ENCODE assay signal across 11 cellular contexts in genomic region chr3:47664519-47664918, GRCh38.
DNase-seq lines count a peak whose midpoint lies in the region; ATAC-seq, FAIRE-seq and TF ChIP-seq lines count a peak whose summit lies in the region.
"Had no signal": no experiment of that assay in that cellular context is flagged by ENCODE, and none has a peak within 500 bp of the region (broad histone marks: within the 10 kb centered on the region; RNA-seq: fewer than 3 reads in every experiment).

No MANE protein-coding gene starts in this region.

- no peaks in the 10 kb centered on the region for H3K4me1 Mint-ChIP-seq in activated CD8-positive, alpha-beta T cell treated with anti-CD3 and anti-CD28 coated beads, Interleukin-2, amount 10 ng/mL, durations not matched to agents 7 days and 5 days (ENCODE audit: low read depth)

- no peak for FAIRE-seq in GM12891 (lab: Jason Lieb, UNC)
- FAIRE-seq: pancreas had no signal

- no peak overlapping the region for H3K4me3 Mint-ChIP-seq in activated CD8-positive, alpha-beta T cell treated with anti-CD3 and anti-CD28 coated beads, Interleukin-2, amount 10 ng/mL, durations not matched to agents 7 days and 5 days
- H3K4me3 Mint-ChIP-seq: stimulated activated naive CD8-positive, alpha-beta T cell treated with anti-CD3 and anti-CD28 coated beads, Interleukin-15, Interleukin-2, amounts not matched to agents 100 ng/mL and 50 ng/mL, for 24 hours had no signal

- peaks cover 6% of the 10 kb centered on the region for H4K20me1 ChIP-seq in PC-3 (ENCODE audit: low read length)

- H2AFZ ChIP-seq in PC-3 (ENCODE audit: low read length), result no peak overlapping the region

- H3K4me2 ChIP-seq in PC-3 (ENCODE audit: low read length), result no peak overlapping the region

- no peak overlapping the region for H3K9ac ChIP-seq in PC-3 (ENCODE audit: low read length)

- no peaks in the 10 kb centered on the region for H3K27me3 Mint-ChIP-seq in activated CD8-positive, alpha-beta T cell treated with anti-CD3 and anti-CD28 coated beads, Interleukin-2, amount 10 ng/mL, durations not matched to agents 7 days and 5 days (ENCODE audit: low read depth)
- H3K27me3 Mint-ChIP-seq: stimulated activated naive CD8-positive, alpha-beta T cell treated with anti-CD3 and anti-CD28 coated beads, Interleukin-15, Interleukin-2, amounts not matched to agents 100 ng/mL and 50 ng/mL, for 24 hours had no signal

- peaks cover 18% of the 10 kb centered on the region for H3K36me3 Mint-ChIP-seq in activated CD8-positive, alpha-beta T cell treated with anti-CD3 and anti-CD28 coated beads, Interleukin-2, amount 10 ng/mL, durations not matched to agents 7 days and 5 days (ENCODE audit: low read depth)

- H3K4me1 ChIP-seq in PC-3 (ENCODE audit: insufficient read depth, low read length) (peaks cover 26% of the 10 kb centered on the region), aorta (ENCODE audit: control insufficient read depth in 1 of 2, insufficient read depth in 2 of 2, low read length in 2 of 2) (no peaks in the 10 kb centered on the region)

- intact Hi-C loops in PC-3 (cut with micrococcal nuclease) (loop anchor here (5.0 to 10.0 kb wide), 2 partner anchors 52 to 120 kb away; partner anchors contain the start of gene SMARCC1), aorta (cut with DNase I) (loop anchor here (10.0 kb wide), 1 partner anchor 140 kb away; no protein-coding TSS in a partner anchor)

- CTCF ChIA-PET in AG04450 (lab: Charles Lee) (no interaction called here), PC-3 (lab: Charles Lee) (no interaction called here)
- CTCF ChIA-PET in activated CD8-positive, alpha-beta T cell treated with anti-CD3 and anti-CD28 coated beads, Interleukin-2, amount 10 ng/mL, durations not matched to agents 7 days and 5 days (lab: Charles Lee), result interaction anchor here (0.6 kb wide), 1 partner anchor 16 kb away, joined by 3 read pairs; no protein-coding TSS in a partner anchor

- H3K4me3 ChIP-seq in AG04450 (ENCODE audit: low read depth, low read length) (no peak overlapping the region), PC-3 (ENCODE audit: low read length) (no peak overlapping the region), aorta (ENCODE audit: low read length in 2 of 2) (no peak overlapping the region)
- H3K4me3 ChIP-seq: pancreas had no signal

- no peak for TF ChIP-seq POLR2A in GM12891 (IDR thresholded peaks at IDR 0.05; ENCODE audit: low read depth, low read length)

- H3K9me3 Mint-ChIP-seq in activated CD8-positive, alpha-beta T cell treated with anti-CD3 and anti-CD28 coated beads, Interleukin-2, amount 10 ng/mL, durations not matched to agents 7 days and 5 days (ENCODE audit: insufficient read depth), result no peaks in the 10 kb centered on the region
- H3K9me3 Mint-ChIP-seq: stimulated activated naive CD8-positive, alpha-beta T cell treated with anti-CD3 and anti-CD28 coated beads, Interleukin-15, Interleukin-2, amounts not matched to agents 100 ng/mL and 50 ng/mL, for 24 hours had no signal

- 0 out of 2 replicates have a peak, but pooled peaks cover 5% of the 10 kb centered on the region for H3K79me2 ChIP-seq in PC-3 (ENCODE audit: low read length)

- peaks cover 13% of the 10 kb centered on the region for H3F3A ChIP-seq in PC-3 (ENCODE audit: low read length, unreplicated experiment)

- H3K9me3 ChIP-seq in AG04450 (ENCODE audit: control insufficient read depth, insufficient read depth, low read length) (no peaks in the 10 kb centered on the region), PC-3 (ENCODE audit: low read length) (no peaks in the 10 kb centered on the region), aorta (ENCODE audit: control insufficient read depth, low read length) (no peaks in the 10 kb centered on the region)
- H3K9me3 ChIP-seq: pancreas had no signal

- no peaks in the 10 kb centered on the region for H3K9me2 ChIP-seq in PC-3 (replicated peaks; ENCODE audit: low read length)

- POLR2A ChIA-PET in AG04450 (lab: Yijun Ruan, JAX), result no interaction called here
- POLR2A ChIA-PET in PC-3 (lab: Charles Lee; ENCODE audit: unreplicated experiment), result no interaction called here
- POLR2A ChIA-PET in activated CD8-positive, alpha-beta T cell treated with anti-CD3 and anti-CD28 coated beads, Interleukin-2, amount 10 ng/mL, durations not matched to agents 7 days and 5 days (lab: Charles Lee), result interaction anchor here (0.9 kb wide), 1 partner anchor 142 kb away, joined by 3 read pairs; no protein-coding TSS in a partner anchor

- no peak for DNase-seq in AG04450 (ENCODE audit: low read depth, low spot score)
- peak; percentile 6 for DNase-seq in GM12891 (ENCODE audit: insufficient read length, low spot score)
- DNase-seq in PC-3, result peak; percentile 43
- peak; percentile 61 for DNase-seq in foreskin melanocyte
- DNase-seq in activated CD8-positive, alpha-beta T cell treated with anti-CD3 and anti-CD28 coated beads, Interleukin-2, amount 10 ng/mL, durations not matched to agents 7 days and 5 days, result no peak
- no peak for DNase-seq in aorta
- no peak for DNase-seq in NCI-H1048 (lab: John Stamatoyannopoulos, UW)
- DNase-seq: NCI-H774, pancreas had no signal

- no peaks in the 10 kb centered on the region for H3K27me3 ChIP-seq in AG04450 (ENCODE audit: control insufficient read depth, insufficient read depth, low read length)
- no peaks in the 10 kb centered on the region for H3K27me3 ChIP-seq in PC-3 (ENCODE audit: low read length)
- H3K27me3 ChIP-seq in aorta (ENCODE audit: control insufficient read depth in 1 of 2, insufficient read depth in 2 of 2, low read length in 1 of 2), result no peaks in the 10 kb centered on the region
- H3K27me3 ChIP-seq: pancreas had no signal

- ATAC-seq in PC-3 (no peak), aorta (ENCODE audit: low FRiP score) (no peak), HG03460 (IDR thresholded peaks at IDR 0.05; ENCODE audit: unreplicated experiment) (no peak)
- no peak for ATAC-seq in activated CD8-positive, alpha-beta T cell treated with anti-CD3 and anti-CD28 coated beads, Interleukin-2, amount 10 ng/mL, durations not matched to agents 7 days and 5 days
- ATAC-seq: pancreas had no signal

- no TSS peak for BruUV-seq in PC-3 (replicated peaks; lab: Mats Ljungman, UMichigan)

- no peak overlapping the region for H3K27ac ChIP-seq in AG04450 (ENCODE audit: low read depth, low read length)
- no peak overlapping the region for H3K27ac ChIP-seq in PC-3 (ENCODE audit: low read length)
- H3K27ac ChIP-seq in aorta (ENCODE audit: low read depth in 1 of 2, low read length in 2 of 2), result no peak overlapping the region
- H3K27ac ChIP-seq: pancreas had no signal

- WGBS in aorta, 2 donors, result 77 to 87% methylated on average over 2 of the region's 2 CpGs

- TF ChIP-seq CTCF in AG04450 (IDR thresholded peaks at IDR 0.05; ENCODE audit: low read depth, low read length) (peak; percentile 26), PC-3 (conservative IDR thresholded peaks at IDR 0.05; ENCODE audit: low read depth, low read length) (peak; percentile 50; the same call in 1 of the 2 replicates)

- peaks cover 14% of the 10 kb centered on the region; the same call in 1 of the 2 replicates for H3K36me3 ChIP-seq in PC-3 (ENCODE audit: low read depth, low read length)
- peaks cover 0 to 2% of the 10 kb centered on the region in 2 donors for H3K36me3 ChIP-seq in aorta (ENCODE audit: control insufficient read depth in 1 of 2, insufficient read depth in 2 of 2, low read length in 1 of 2)

- H3K27ac Mint-ChIP-seq in activated CD8-positive, alpha-beta T cell treated with anti-CD3 and anti-CD28 coated beads, Interleukin-2, amount 10 ng/mL, durations not matched to agents 7 days and 5 days, result no peak overlapping the region
- H3K27ac Mint-ChIP-seq: stimulated activated naive CD8-positive, alpha-beta T cell treated with anti-CD3 and anti-CD28 coated beads, Interleukin-15, Interleukin-2, amounts not matched to agents 100 ng/mL and 50 ng/mL, for 24 hours had no signal

TF ChIP-seq in GM12891, 5 proteins besides CTCF, POLR2A, EP300 and RAD21:
- TF ChIP-seq SPI1 (IDR thresholded peaks at IDR 0.05; ENCODE audit: low read depth, low read length) (no peak), PAX5 (IDR thresholded peaks at IDR 0.05; ENCODE audit: insufficient read depth, low read length, severe bottlenecking) (no peak), POU2F2 (IDR thresholded peaks at IDR 0.05; ENCODE audit: low read depth, low read length) (no peak), TAF1 (IDR thresholded peaks at IDR 0.05; ENCODE audit: low read depth, low read length) (no peak), POLR2AphosphoS5 (IDR thresholded peaks at IDR 0.05; ENCODE audit: low read depth, low read length) (no peak)
TF ChIP-seq in GM12891: peak in this region for 0.

Comparison
In these comparisons a context has a peak if more than half of its experiments do, and no peak if none do; other contexts are left out.
1. DNase-seq: peak in GM12891 (single experiment), PC-3 (single experiment) and foreskin melanocyte (single experiment); none in AG04450 (single experiment), activated CD8-positive, alpha-beta T cell treated with anti-CD3 and anti-CD28 coated beads, Interleukin-2, amount 10 ng/mL, durations not matched to agents 7 days and 5 days (single experiment), aorta (0 of 2) and NCI-H1048 (single experiment).